In the genomic region with DNA sequence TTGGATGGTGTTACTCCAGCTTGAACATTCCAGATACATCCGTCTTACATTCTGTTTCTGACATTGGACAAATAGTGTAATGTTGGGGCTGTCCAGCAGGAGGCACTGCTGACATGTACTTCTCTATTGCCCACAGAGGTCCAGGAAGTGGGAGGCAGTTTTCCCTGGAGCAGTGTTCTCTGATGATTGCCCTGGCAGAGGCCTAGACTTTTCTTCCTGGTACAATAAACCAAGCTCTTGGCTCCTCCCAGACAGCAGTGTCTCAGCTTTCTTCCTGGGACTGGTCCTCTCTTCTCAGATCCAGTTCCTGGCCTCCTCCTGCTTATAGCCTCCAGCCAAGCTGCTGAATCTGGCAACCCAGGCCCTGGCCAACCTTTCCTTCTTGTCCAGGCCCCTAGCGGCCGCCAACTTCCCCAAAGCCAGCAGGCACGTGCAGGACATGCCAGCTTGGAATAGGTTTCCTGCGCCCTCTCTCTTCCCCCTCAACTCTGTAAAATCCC, we compare ENCODE assay signal across 8 cellular contexts. TPM values are rescaled to one million over a fixed set of nuclear protein-coding genes. Genes with fewer than 3 reads are reported as not detected.
DNase-seq lines count a peak whose midpoint lies in the region; ATAC-seq and TF ChIP-seq lines count a peak whose summit lies in the region.

No MANE protein-coding gene starts in this region.

- TF ChIP-seq POLR2A in lower leg skin (IDR thresholded peaks at IDR 0.05): no peak

- TF ChIP-seq CTCF in GM13977 (IDR thresholded peaks at IDR 0.05; ENCODE audit: extremely low read depth, insufficient read depth, missing control alignments): peak; percentile 87
- TF ChIP-seq CTCF in lower leg skin (IDR thresholded peaks at IDR 0.05): peak in 1 of 3 donors; percentile 92

- no peak for ATAC-seq in HG03025 (IDR thresholded peaks at IDR 0.05; ENCODE audit: low FRiP score, unreplicated experiment)

- WGBS in lower leg skin, 2 donors: 27 to 36% methylated on average over 5 of the region's 5 CpGs

- intact Hi-C loops in lower leg skin (cut with DNase I; ENCODE audit: low total_unique reads): loop anchor here (2.0 to 10.0 kb wide), 3 partner anchors 123 to 435 kb away; no protein-coding TSS in a partner anchor

- peak; percentile 90 for DNase-seq in AG08395 (ENCODE audit: low spot score)
- peak; percentile 53 for DNase-seq in GM13977 (ENCODE audit: low spot score)
- DNase-seq in NCI-H2227 treated with DMSO at 0.1 percent for 48 hours (lab: John Stamatoyannopoulos, UW): peak; percentile 41
- peak; percentile 77 to 82 for DNase-seq in activated CD4-positive, alpha-beta T cell treated with anti-CD3 and anti-CD28 coated beads, Interleukin-2, amount 50 U/mL, for 48 hours
- peak; percentile 42 for DNase-seq in effector CD4-positive, alpha-beta T cell
- DNase-seq in lower leg skin (ENCODE audit: low spot score in 2 of 2): peak; percentile 94 to 97
- DNase-seq in stimulated activated CD8-positive, alpha-beta memory T cell treated with anti-CD3 and anti-CD28 coated beads, Interleukin-12 subunit alpha, Interleukin-12 subunit beta, amount 100 ng/mL, for 1 hour (ENCODE audit: low read depth): peak; percentile 29

- no peak overlapping the region for H3K4me3 ChIP-seq in lower leg skin (ENCODE audit: low read depth, poor library complexity, severe bottlenecking)

- in situ Hi-C loops in GM13977 (cut with MboI; ENCODE audit: low pct_unique_long_range_greater_than_20kb, low sequenced_read_pairs, unreplicated experiment): loop anchor here (5.0 to 25.0 kb wide), 2 partner anchors 190 to 385 kb away; no protein-coding TSS in a partner anchor

RNA-seq across cellular contexts. Expression of a gene that starts 14.9 kb away (rescaled TPM):
- 10 to 100 TPM; 10.4 to 16.4 (median 14.4) TPM for total RNA-seq in lower leg skin

RNA-seq across cellular contexts. Expression of a gene that starts 59.1 kb away (rescaled TPM):
- 10 to 100 TPM; 34.7 to 53.1 (median 45.9) TPM for total RNA-seq in lower leg skin

Comparison
In these comparisons a context has a peak if more than half of its experiments do, and no peak if none do; other contexts are left out.
1. DNase-seq: peak in every context shown above with its lines; median percentile 96 in lower leg skin; 90 in AG08395; 80 in activated CD4-positive, alpha-beta T cell treated with anti-CD3 and anti-CD28 coated beads, Interleukin-2, amount 50 U/mL, for 48 hours; 53 in GM13977; 42 in effector CD4-positive, alpha-beta T cell; 41 in NCI-H2227 treated with DMSO at 0.1 percent for 48 hours; 29 in stimulated activated CD8-positive, alpha-beta memory T cell treated with anti-CD3 and anti-CD28 coated beads, Interleukin-12 subunit alpha, Interleukin-12 subunit beta, amount 100 ng/mL, for 1 hour.